Comparison of ENCODE assay signal across 8 cellular contexts in genomic region chr16:89246903-89247733, GRCh38. TPM values are rescaled to one million over a fixed set of nuclear protein-coding genes. Genes with fewer than 3 reads are reported as not detected.
DNase-seq lines count a peak whose midpoint lies in the region; ATAC-seq and TF ChIP-seq lines count a peak whose summit lies in the region.

No MANE protein-coding gene starts in this region.

- ATAC-seq in GM18505 (IDR thresholded peaks at IDR 0.05; ENCODE audit: unreplicated experiment) (peak; percentile 84), HG03196 (IDR thresholded peaks at IDR 0.05; ENCODE audit: unreplicated experiment) (peak; percentile 59)

- DNase-seq in 8988T (peak; percentile 99), NOMO-1 (lab: John Stamatoyannopoulos, UW; ENCODE audit: unreplicated experiment in 2 of 2) (peak; percentile 42 to 55), activated T-cell treated with anti-CD3 and anti-CD28 coated beads for 48 hours (ENCODE audit: low read depth) (peak; percentile 93), erythroblast (lab: John Stamatoyannopoulos, UW) (peak; percentile 89 to 94), mucosa of gallbladder (ENCODE audit: low spot score) (peak; percentile 92)
- peak; percentile 93 to 94 for DNase-seq in stimulated activated CD8-positive, alpha-beta memory T cell treated with anti-CD3 and anti-CD28 coated beads, Interleukin-2, amount 100 ng/mL, for 48 hours (ENCODE audit: low read depth in 2 of 2)

- TF ChIP-seq POLR2A in GM18505 (IDR thresholded peaks at IDR 0.05; ENCODE audit: borderline replicate concordance, extremely low read depth, insufficient read depth, insufficient read length), result no peak
- TF ChIP-seq POLR2A in erythroblast (IDR thresholded peaks at IDR 0.05; ENCODE audit: low read length), result no peak

RNA-seq across cellular contexts. Expression of gene ZNF778, which starts 29.6 kb away (rescaled TPM):
- total RNA-seq in mucosa of gallbladder, result 13.2 TPM

RNA-seq across cellular contexts. Expression of gene SLC22A31, which starts 46.8 kb away (rescaled TPM):
- 1.6 TPM for total RNA-seq in mucosa of gallbladder

Comparison
In these comparisons a context has a peak if more than half of its experiments do, and no peak if none do; other contexts are left out.
1. Peak in every context shown above with its lines: DNase-seq and ATAC-seq.
2. DNase-seq: peak in every context shown above with its lines; median percentile 99 in 8988T; 94 in stimulated activated CD8-positive, alpha-beta memory T cell treated with anti-CD3 and anti-CD28 coated beads, Interleukin-2, amount 100 ng/mL, for 48 hours; 93 in activated T-cell treated with anti-CD3 and anti-CD28 coated beads for 48 hours; 92 in mucosa of gallbladder; 92 in erythroblast; 48 in NOMO-1.